In genomic region chr3:64224826-64225606, GRCh38 we compare ENCODE assay signal across 9 cellular contexts. TPM values are rescaled to one million over a fixed set of nuclear protein-coding genes. Genes with fewer than 3 reads are reported as not detected.
DNase-seq lines count a peak whose midpoint lies in the region; ATAC-seq and TF ChIP-seq lines count a peak whose summit lies in the region.
"Had no signal": no experiment of that assay in that cellular context is flagged by ENCODE, and none has a peak within 500 bp of the region (broad histone marks: within the 10 kb centered on the region; RNA-seq: fewer than 3 reads in every experiment).

Gene PRICKLE2 (minus strand): TSS chr3:64225466. CDS start chr3:64198927, 26,539 bp downstream.

- H3K79me2 ChIP-seq in GM23338 (replicated peaks; ENCODE audit: insufficient read depth) = no peaks in the 10 kb centered on the region

- peak; percentile 77 for DNase-seq in ELF-1 (ENCODE audit: low read depth, low spot score)
- peak; percentile 86 for DNase-seq in GM23338 (ENCODE audit: low spot score)
- DNase-seq in NCI-H2227 (lab: John Stamatoyannopoulos, UW; ENCODE audit: unreplicated experiment) = peak; percentile 65
- DNase-seq in lower lobe of right lung = peak; percentile 46
- DNase-seq in activated naive CD4-positive, alpha-beta T cell treated with anti-CD3 and anti-CD28 coated beads, Interleukin-2, amount 50 U/mL, for 72 hours (ENCODE audit: low spot score in 2 of 2) = no peak
- no peak for DNase-seq in DMS53 (lab: John Stamatoyannopoulos, UW)

- no peaks in the 10 kb centered on the region for H4K20me1 ChIP-seq in GM23338 (replicated peaks; ENCODE audit: insufficient read depth)

- peak; percentile 89 for ATAC-seq in GM23338
- ATAC-seq in lower lobe of right lung = peak; percentile 39 to 44
- no peak for ATAC-seq in activated naive CD4-positive, alpha-beta T cell treated with anti-CD3 and anti-CD28 coated beads, Interleukin-2, amount 50 U/mL, for 72 hours

- H3K9me3 Mint-ChIP-seq in GM23338 = no peaks in the 10 kb centered on the region
- H3K9me3 Mint-ChIP-seq in activated naive CD4-positive, alpha-beta T cell treated with anti-CD3 and anti-CD28 coated beads, Interleukin-2, amount 50 U/mL, for 72 hours = peaks cover 0 to 5% of the 10 kb centered on the region in 2 donors
- H3K9me3 Mint-ChIP-seq: stimulated activated naive CD8-positive, alpha-beta T cell treated with anti-CD3 and anti-CD28 coated beads, Interleukin-15, Interleukin-2, amounts not matched to agents 100 ng/mL and 50 ng/mL, for 24 hours had no signal

- H2AFZ ChIP-seq in GM23338 = peak within 1 kb of the TSS; percentile 84

- no peaks in the 10 kb centered on the region for H3F3A ChIP-seq in GM23338 (replicated peaks; ENCODE audit: low read depth)

- peak within 1 kb of the TSS; percentile 79 for H3K27ac ChIP-seq in GM23338 (ENCODE audit: low read depth)
- H3K27ac ChIP-seq in lower lobe of right lung = peak within 1 kb of the TSS; percentile 57
- H3K27ac ChIP-seq in temporal lobe (ENCODE audit: low read depth, low read length) = peak within 1 kb of the TSS; percentile 60

- H3K9ac ChIP-seq in endocrine pancreas (ENCODE audit: control insufficient read depth, insufficient read depth, low read length) = no peak within 1 kb of the TSS

- peaks cover 12% of the 10 kb centered on the region for H3K27me3 Mint-ChIP-seq in GM23338 (ENCODE audit: insufficient read depth, low read depth, poor library complexity)

- peak within 1 kb of the TSS; percentile 45 for H3K4me3 ChIP-seq in GM23338
- peak within 1 kb of the TSS; percentile 55 for H3K4me3 ChIP-seq in endocrine pancreas (ENCODE audit: control insufficient read depth, insufficient read depth, low read length)
- H3K4me3 ChIP-seq in lower lobe of right lung = peak within 1 kb of the TSS; percentile 13

- H3K36me3 ChIP-seq in GM23338 (ENCODE audit: insufficient read depth) (no peaks in the 10 kb centered on the region), endocrine pancreas (ENCODE audit: control insufficient read depth, insufficient read depth, low read length) (no peaks in the 10 kb centered on the region), lower lobe of right lung (no peaks in the 10 kb centered on the region)

- H3K4me1 Mint-ChIP-seq in GM23338 = peaks cover 66% of the 10 kb centered on the region

- no peaks in the 10 kb centered on the region for H3K9me2 ChIP-seq in GM23338 (ENCODE audit: insufficient read depth)

- H3K27me3 ChIP-seq in GM23338 (ENCODE audit: insufficient read depth) (peaks cover 13% of the 10 kb centered on the region; the same call in 1 of the 2 replicates), endocrine pancreas (ENCODE audit: control insufficient read depth, insufficient read depth, low read length) (no peaks in the 10 kb centered on the region), lower lobe of right lung (ENCODE audit: low read depth) (no peaks in the 10 kb centered on the region)

- intact Hi-C loops in lower lobe of right lung (cut with DNase I) = no loop called here

- no peaks in the 10 kb centered on the region for H3K36me3 Mint-ChIP-seq in GM23338 (ENCODE audit: low read depth)
- H3K36me3 Mint-ChIP-seq in activated naive CD4-positive, alpha-beta T cell treated with anti-CD3 and anti-CD28 coated beads, Interleukin-2, amount 50 U/mL, for 72 hours = no peaks in the 10 kb centered on the region

- peak within 1 kb of the TSS; percentile 68 for H3K4me3 Mint-ChIP-seq in GM23338
- H3K4me3 Mint-ChIP-seq: stimulated activated naive CD8-positive, alpha-beta T cell treated with anti-CD3 and anti-CD28 coated beads, Interleukin-15, Interleukin-2, amounts not matched to agents 100 ng/mL and 50 ng/mL, for 24 hours had no signal

- H3K4me1 ChIP-seq in GM23338 (ENCODE audit: insufficient read depth) (peaks cover 33% of the 10 kb centered on the region), endocrine pancreas (ENCODE audit: control insufficient read depth, insufficient read depth, low read length) (no peaks in the 10 kb centered on the region), lower lobe of right lung (peaks cover 52% of the 10 kb centered on the region)

- peak within 1 kb of the TSS; percentile 94 for H3K27ac Mint-ChIP-seq in GM23338
- no peak within 1 kb of the TSS for H3K27ac Mint-ChIP-seq in activated naive CD4-positive, alpha-beta T cell treated with anti-CD3 and anti-CD28 coated beads, Interleukin-2, amount 50 U/mL, for 72 hours
- H3K27ac Mint-ChIP-seq: stimulated activated naive CD8-positive, alpha-beta T cell treated with anti-CD3 and anti-CD28 coated beads, Interleukin-15, Interleukin-2, amounts not matched to agents 100 ng/mL and 50 ng/mL, for 24 hours had no signal

- no peak; a peak in 2 of 4 replicates for TF ChIP-seq CTCF in GM23338 (conservative IDR thresholded peaks at IDR 0.05; ENCODE audit: low read depth in 2 of 2)
- no peak for TF ChIP-seq CTCF in lower lobe of right lung (IDR thresholded peaks at IDR 0.05)

- peak within 1 kb of the TSS; percentile 74 for H3K4me2 ChIP-seq in GM23338

- H3K9me3 ChIP-seq in endocrine pancreas (ENCODE audit: control insufficient read depth, low read length) (no peaks in the 10 kb centered on the region), lower lobe of right lung (no peaks in the 10 kb centered on the region)

TF ChIP-seq in GM23338, 12 proteins besides CTCF, POLR2A, EP300 and RAD21:
- TF ChIP-seq ZNF331 (CRISPR knock-in tag; IDR thresholded peaks at IDR 0.05; ENCODE audit: low read depth) = no peak
- peak; percentile 83 for TF ChIP-seq CREB1 (CRISPR knock-in tag; IDR thresholded peaks at IDR 0.05; ENCODE audit: low read depth)

RNA-seq across cellular contexts. Expression of gene PRICKLE2, which starts in this region (rescaled TPM):
- total RNA-seq in GM23338 (2014; rRNA removed; shearing (Covaris generic)) = 12.0 and 12.5 TPM in 2 replicates
- 0.80 and 1.1 TPM in 2 replicates for polyA plus RNA-seq in GM23338 (2016; fragmentation: Nextera tagmentation; extraction: Ambion mirVana)
- 43.5 TPM for total RNA-seq in lower lobe of right lung
- total RNA-seq in temporal lobe = 78.7 TPM
- total RNA-seq in activated naive CD4-positive, alpha-beta T cell treated with anti-CD3 and anti-CD28 coated beads, Interleukin-2, amount 50 U/mL, for 72 hours = not detected

Comparison
In these comparisons a context has a peak if more than half of its experiments do, and no peak if none do; other contexts are left out.
1. RNA of gene PRICKLE2 (total RNA-seq): 78.7 TPM in temporal lobe (single experiment), 43.5 TPM in lower lobe of right lung (single experiment) and 12.0 to 12.5 TPM in GM23338; not detected in activated naive CD4-positive, alpha-beta T cell treated with anti-CD3 and anti-CD28 coated beads, Interleukin-2, amount 50 U/mL, for 72 hours; every median in the first group is over 10 times any median in the second.
2. DNase-seq: peak in ELF-1 (single experiment), GM23338 (single experiment), NCI-H2227 (single experiment) and lower lobe of right lung (single experiment); none in activated naive CD4-positive, alpha-beta T cell treated with anti-CD3 and anti-CD28 coated beads, Interleukin-2, amount 50 U/mL, for 72 hours (0 of 2) and DMS53 (single experiment).
3. ATAC-seq: peak in GM23338 (single experiment) and lower lobe of right lung (2 of 2); none in activated naive CD4-positive, alpha-beta T cell treated with anti-CD3 and anti-CD28 coated beads, Interleukin-2, amount 50 U/mL, for 72 hours (0 of 2).
4. Peak in every context shown above with its lines, with median percentiles within 50 percentile points of each other: H3K27ac ChIP-seq and H3K4me3 ChIP-seq.